In the genomic region with DNA sequence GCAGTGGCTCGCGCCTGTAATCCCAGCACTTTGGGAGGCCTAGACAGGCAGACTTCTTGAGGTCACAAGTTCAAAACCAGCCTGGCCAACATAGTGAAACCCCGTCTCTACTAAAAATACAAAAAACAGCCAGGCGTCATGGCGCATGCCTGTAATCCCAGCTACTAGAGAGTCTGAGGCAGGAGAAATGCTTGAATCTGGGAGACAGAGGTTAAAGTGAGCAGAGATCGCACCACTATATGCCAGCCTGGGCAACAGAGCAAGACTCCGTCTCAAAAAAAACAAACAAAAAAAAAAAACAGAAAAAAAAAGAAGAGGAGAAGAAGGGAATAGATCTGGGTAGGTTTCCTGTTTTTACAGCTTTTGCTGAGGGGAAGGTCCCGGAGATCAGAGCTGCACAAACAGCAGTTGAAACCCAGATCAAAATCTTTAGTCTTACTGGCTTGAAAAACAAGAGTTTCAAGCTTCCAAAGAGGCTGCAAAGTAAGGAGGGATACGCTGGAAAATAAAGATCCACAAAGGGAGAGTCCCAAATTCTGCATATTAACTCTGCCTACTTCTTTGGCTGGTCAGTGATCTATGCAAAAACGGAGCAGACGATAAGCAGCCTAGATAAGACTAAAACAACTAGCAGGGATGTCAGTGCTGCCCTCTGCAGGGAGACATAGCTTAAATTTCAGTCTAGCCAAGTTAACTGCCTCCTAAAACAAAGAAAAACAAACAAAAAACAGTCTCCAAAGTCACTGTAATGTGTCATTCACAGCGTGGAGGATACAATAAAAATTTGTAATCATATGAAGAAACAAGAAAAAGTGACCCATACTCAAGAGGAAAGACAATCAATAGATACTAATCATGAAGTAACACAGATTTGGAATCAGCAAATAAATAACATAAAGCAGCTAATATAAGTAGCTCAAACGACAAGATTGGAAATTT, we compare ENCODE assay signal across 8 cellular contexts.
DNase-seq lines count a peak whose midpoint lies in the region; ATAC-seq, FAIRE-seq and TF ChIP-seq lines count a peak whose summit lies in the region.

No MANE protein-coding gene starts in this region.

- H3K4me1 ChIP-seq in endothelial cell of umbilical vein (ENCODE audit: control insufficient read depth, extremely low read depth, insufficient read depth, low read length) (peaks cover 14% of the 10 kb centered on the region), transverse colon (peaks cover 2 to 38% (median 15%) of the 10 kb centered on the region in 4 donors)

- intact Hi-C loops in endothelial cell of umbilical vein (cut with micrococcal nuclease): loop anchor here (1.0 to 2.0 kb wide), 3 partner anchors 72 to 330 kb away; no protein-coding TSS in a partner anchor
- intact Hi-C loops in transverse colon (cut with DNase I; ENCODE audit: low total_unique reads): no loop called here

- dilution Hi-C loops in endothelial cell of umbilical vein (cut with MboI; ENCODE audit: extremely low pct_ligation_motif_present, low sequenced_read_pairs): no loop called here

- in situ Hi-C loops in transverse colon (cut with MboI; ENCODE audit: low pct_ligation_motif_present in 1 of 4, low pct_unique_long_range_greater_than_20kb in 1 of 4, low sequenced_read_pairs in 3 of 4): no loop called here

- TF ChIP-seq CTCF in GM10248 (IDR thresholded peaks at IDR 0.05; ENCODE audit: control extremely low read depth, extremely low read depth, low read depth, missing control alignments) (peak; percentile 60), endothelial cell of umbilical vein (IDR thresholded peaks at IDR 0.05; ENCODE audit: extremely low read depth in 1 of 2, insufficient read depth in 1 of 2, low read depth in 1 of 2, low read length in 2 of 2) (peak; percentile 67 to 69), transverse colon (IDR thresholded peaks at IDR 0.05) (peak; percentile 37 to 50 (median 47))

- no peaks in the 10 kb centered on the region for H3K36me3 ChIP-seq in endothelial cell of umbilical vein (ENCODE audit: control insufficient read depth in 2 of 2, extremely low read depth in 1 of 2, insufficient read depth in 2 of 2, low read length in 2 of 2)
- no peaks in the 10 kb centered on the region for H3K36me3 ChIP-seq in transverse colon

- H3K9me1 ChIP-seq in endothelial cell of umbilical vein (replicated peaks; ENCODE audit: control insufficient read depth, extremely low read depth, insufficient read depth, low read length): peaks cover 2% of the 10 kb centered on the region

- no TSS peak for BruUV-seq in endothelial cell of umbilical vein (replicated peaks; lab: Mats Ljungman, UMichigan)

- H3K4me1 Mint-ChIP-seq in activated CD4-positive, alpha-beta T cell treated with anti-CD3 and anti-CD28 coated beads, Interleukin-2, amount 10 ng/mL, durations not matched to agents 7 days and 5 days: peaks cover 62% of the 10 kb centered on the region
- H3K4me1 Mint-ChIP-seq in naive B cell: peaks cover 45 to 57% (median 53%) of the 10 kb centered on the region in 3 donors

- peak overlapping the region; percentile 83 for H3K27ac Mint-ChIP-seq in activated CD4-positive, alpha-beta T cell treated with anti-CD3 and anti-CD28 coated beads, Interleukin-2, amount 10 ng/mL, durations not matched to agents 7 days and 5 days
- H3K27ac Mint-ChIP-seq in naive B cell: peak overlapping the region in 5 of 6 donors; percentile 57 to 90 (median 83)

- H3K27ac ChIP-seq in endothelial cell of umbilical vein (ENCODE audit: insufficient read depth, low read depth, low read length): peak overlapping the region; percentile 42
- no peak overlapping the region for H3K27ac ChIP-seq in transverse colon

- H3K4me3 ChIP-seq in endothelial cell of umbilical vein (replicated peaks in 1 of 3; ENCODE audit: insufficient read depth in 1 of 3, low read depth in 1 of 3, low read length in 3 of 3): peak overlapping the region in 1 of 3 experiments; percentile 20
- H3K4me3 ChIP-seq in transverse colon: no peak overlapping the region

- ATAC-seq in naive B cell (ENCODE audit: low read depth in 2 of 2) (peak; percentile 79 to 88), HG03039 (IDR thresholded peaks at IDR 0.05; ENCODE audit: unreplicated experiment) (no peak), HG02870 (IDR thresholded peaks at IDR 0.05; ENCODE audit: unreplicated experiment) (no peak)

- peak overlapping the region; percentile 26 for H3K9ac ChIP-seq in endothelial cell of umbilical vein (replicated peaks; ENCODE audit: extremely low read depth, insufficient read depth, low read length)

- CTCF ChIA-PET in GM10248 (lab: Yijun Ruan, JAX) (interaction anchor here (0.6 to 3.0 kb wide), 30 partner anchors 9 to 345 kb away, joined by 3 to 23 read pairs (median 5); no protein-coding TSS in a partner anchor), endothelial cell of umbilical vein (lab: Charles Lee) (interaction anchor here (0.7 to 3.3 kb wide), 63 partner anchors 9 to 436 kb away, joined by 3 to 43 read pairs (median 5); a partner anchor contains a TSS)
- CTCF ChIA-PET in activated CD4-positive, alpha-beta T cell treated with anti-CD3 and anti-CD28 coated beads, Interleukin-2, amount 10 ng/mL, durations not matched to agents 7 days and 5 days (lab: Charles Lee): interaction anchor here (0.6 to 2.5 kb wide), 10 partner anchors 11 to 348 kb away, joined by 3 to 11 read pairs (median 3); no protein-coding TSS in a partner anchor

- peak overlapping the region; percentile 95 for H3K4me2 ChIP-seq in endothelial cell of umbilical vein (ENCODE audit: insufficient read depth, low read length)

- peak overlapping the region; percentile 66 for H3K4me3 Mint-ChIP-seq in activated CD4-positive, alpha-beta T cell treated with anti-CD3 and anti-CD28 coated beads, Interleukin-2, amount 10 ng/mL, durations not matched to agents 7 days and 5 days
- H3K4me3 Mint-ChIP-seq in naive B cell: peak overlapping the region in 6 of 8 donors; percentile 8 to 69 (median 50)

- POLR2A ChIA-PET in GM10248 (lab: Yijun Ruan, JAX): interaction anchor here (0.6 kb wide), 1 partner anchor 223 kb away, joined by 4 read pairs; no protein-coding TSS in a partner anchor
- POLR2A ChIA-PET in activated CD4-positive, alpha-beta T cell treated with anti-CD3 and anti-CD28 coated beads, Interleukin-2, amount 10 ng/mL, durations not matched to agents 7 days and 5 days (lab: Charles Lee): interaction anchor here (1.2 kb wide), 1 partner anchor 74 kb away, joined by 4 read pairs; a partner anchor contains a TSS
- POLR2A ChIA-PET in endothelial cell of umbilical vein (lab: Charles Lee): interaction anchor here (0.6 to 0.7 kb wide), 2 partner anchors 18 to 60 kb away, joined by 4 to 5 read pairs; no protein-coding TSS in a partner anchor

- H3K27me3 ChIP-seq in endothelial cell of umbilical vein (ENCODE audit: control insufficient read depth in 2 of 2, insufficient read depth in 2 of 2, low read length in 2 of 2): no peaks in the 10 kb centered on the region
- no peaks in the 10 kb centered on the region for H3K27me3 ChIP-seq in transverse colon

- H3K36me3 Mint-ChIP-seq in activated CD4-positive, alpha-beta T cell treated with anti-CD3 and anti-CD28 coated beads, Interleukin-2, amount 10 ng/mL, durations not matched to agents 7 days and 5 days (ENCODE audit: low read depth): peaks cover 22% of the 10 kb centered on the region
- peaks cover 0 to 3% of the 10 kb centered on the region in 2 donors for H3K36me3 Mint-ChIP-seq in naive B cell

- H3K27me3 Mint-ChIP-seq in activated CD4-positive, alpha-beta T cell treated with anti-CD3 and anti-CD28 coated beads, Interleukin-2, amount 10 ng/mL, durations not matched to agents 7 days and 5 days: no peaks in the 10 kb centered on the region
- no peaks in the 10 kb centered on the region for H3K27me3 Mint-ChIP-seq in naive B cell

- no peaks in the 10 kb centered on the region for H3K9me3 Mint-ChIP-seq in activated CD4-positive, alpha-beta T cell treated with anti-CD3 and anti-CD28 coated beads, Interleukin-2, amount 10 ng/mL, durations not matched to agents 7 days and 5 days
- no peaks in the 10 kb centered on the region for H3K9me3 Mint-ChIP-seq in naive B cell

- WGBS in transverse colon (ENCODE audit: low coverage in 1 of 2), 2 donors: 59 to 64% methylated on average over 12 to 13 of the region's 13 CpGs

- TF ChIP-seq POLR2A in endothelial cell of umbilical vein (IDR thresholded peaks at IDR 0.05; ENCODE audit: low read depth, low read length): no peak
- TF ChIP-seq POLR2A in transverse colon (IDR thresholded peaks at IDR 0.05): no peak

- TF ChIP-seq EP300 in transverse colon (IDR thresholded peaks at IDR 0.05; ENCODE audit: low read depth): no peak

- DNase-seq in GM10248 (ENCODE audit: extremely low spot score): peak; percentile 18
- DNase-seq in NAMALWA (ENCODE audit: low spot score): peak; percentile 74
- DNase-seq in activated CD4-positive, alpha-beta T cell treated with anti-CD3 and anti-CD28 coated beads, Interleukin-2, amount 10 ng/mL, durations not matched to agents 7 days and 5 days: peak; percentile 72
- DNase-seq in endothelial cell of umbilical vein (ENCODE audit: low read depth, low spot score): peak; percentile 92
- DNase-seq in naive B cell: peak; percentile 20
- peak; percentile 57 for DNase-seq in transverse colon

- H3K79me2 ChIP-seq in endothelial cell of umbilical vein (ENCODE audit: control insufficient read depth, insufficient read depth, low read length): peaks cover 36% of the 10 kb centered on the region

- FAIRE-seq in endothelial cell of umbilical vein (lab: Jason Lieb, UNC): peak; percentile 82

- no peaks in the 10 kb centered on the region for H4K20me1 ChIP-seq in endothelial cell of umbilical vein (replicated peaks; ENCODE audit: control insufficient read depth, extremely low read depth, insufficient read depth, low read length)

- no peaks in the 10 kb centered on the region for H3K9me3 ChIP-seq in endothelial cell of umbilical vein (replicated peaks; ENCODE audit: control insufficient read depth, insufficient read depth, low read length)
- H3K9me3 ChIP-seq in transverse colon: no peaks in the 10 kb centered on the region

- peak overlapping the region; percentile 50 for H2AFZ ChIP-seq in endothelial cell of umbilical vein (ENCODE audit: low read depth, low read length)

TF ChIP-seq in endothelial cell of umbilical vein, 7 proteins besides CTCF, POLR2A, EP300 and RAD21:
- TF ChIP-seq POLR2AphosphoS5 (IDR thresholded peaks at IDR 0.05; ENCODE audit: insufficient read depth, low read depth, low read length) (no peak), GATA2 (IDR thresholded peaks at IDR 0.05; ENCODE audit: insufficient read depth, insufficient read length, low read depth, low read length) (peak; percentile 75)
TF ChIP-seq in endothelial cell of umbilical vein: peak in this region for 1.

Comparison
In these comparisons a context has a peak if more than half of its experiments do, and no peak if none do; other contexts are left out.
1. DNase-seq: peak in every context shown above with its lines; median percentile 92 in endothelial cell of umbilical vein; 74 in NAMALWA; 72 in activated CD4-positive, alpha-beta T cell treated with anti-CD3 and anti-CD28 coated beads, Interleukin-2, amount 10 ng/mL, durations not matched to agents 7 days and 5 days; 57 in transverse colon; 20 in naive B cell; 18 in GM10248.
2. ATAC-seq: peak in naive B cell (2 of 2); none in HG03039 (single experiment) and HG02870 (single experiment).
3. Peak in every context shown above with its lines, with median percentiles within 50 percentile points of each other: CTCF ChIP-seq.